Comparison of ENCODE assay signal across 18 cellular contexts in the genomic region with DNA sequence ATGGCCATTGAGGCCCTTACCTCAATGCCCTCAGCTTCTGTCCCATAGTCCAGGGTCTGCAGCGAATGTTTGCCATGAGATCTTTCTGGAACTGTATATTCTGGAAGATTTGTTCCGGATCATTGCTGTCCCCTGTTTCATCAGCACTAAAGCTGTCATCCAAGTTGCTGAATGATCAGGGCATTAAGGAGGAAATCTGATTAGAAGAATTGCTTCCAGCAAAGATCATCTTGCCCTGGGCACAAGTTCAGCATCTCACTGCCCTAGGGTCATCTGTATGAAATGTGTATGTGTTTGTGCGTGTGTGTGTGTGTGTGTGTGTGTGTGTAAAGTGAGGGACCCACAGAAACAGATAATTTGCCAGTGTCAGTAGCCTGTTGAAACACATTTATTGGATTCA. TPM values are rescaled to one million over a fixed set of nuclear protein-coding genes. Genes with fewer than 3 reads are reported as not detected.
"Had no signal": no experiment of that assay in that cellular context is flagged by ENCODE, and none has a peak within 500 bp of the region (broad histone marks: within the 10 kb centered on the region; RNA-seq: fewer than 3 reads in every experiment).

No MANE protein-coding gene starts in this region.

- DNase-seq: KBM-7, MV-4-11, NCI-H1048, NCI-H1105, NCI-H1694, NCI-H187 treated with DMSO at 0.1 percent for 48 hours, NCI-H2029 treated with DMSO at 0.1 percent for 48 hours, NCI-H2171 treated with DMSO at 0.1 percent for 48 hours, NCI-H345, NCI-H446 treated with DMSO at 0.1 percent for 48 hours, NCI-H510A treated with DMSO at 0.1 percent for 48 hours, NCI-H526, Right ventricle myocardium superior, RPMI8226, SIG-M5 had no signal

RNA-seq across cellular contexts. Expression of a gene that starts 1.4 kb away (rescaled TPM):
- total RNA-seq: HT-29, LHCN-M2, MCF 10A, Right ventricle myocardium superior had no signal
